Comparison of ENCODE assay signal across 8 cellular contexts in genomic region chr3:161371441-161372320, GRCh38. TPM values are rescaled to one million over a fixed set of nuclear protein-coding genes. Genes with fewer than 3 reads are reported as not detected.
DNase-seq lines count a peak whose midpoint lies in the region; ATAC-seq and TF ChIP-seq lines count a peak whose summit lies in the region.

Gene SPTSSB, minus strand, starts transcription at chr3:161371517. Its CDS starts 25,194 bp downstream, at chr3:161346323.

- POLR2A ChIA-PET in activated B cell treated with CpG ODN at 0.5 μM for 24 hours (lab: Charles Lee) = no interaction called here

- H4K20me1 ChIP-seq in DOHH2 (ENCODE audit: control insufficient read depth, insufficient read depth, low read depth, low read length) = no peaks in the 10 kb centered on the region

- H3K9me2 ChIP-seq in DOHH2 (replicated peaks; ENCODE audit: control insufficient read depth, low read length) = no peaks in the 10 kb centered on the region

- no peaks in the 10 kb centered on the region for H3K36me3 Mint-ChIP-seq in activated B cell treated with CpG ODN at 0.5 μM for 24 hours (ENCODE audit: low read depth)

- no peak within 1 kb of the TSS for H3K27ac Mint-ChIP-seq in activated B cell treated with CpG ODN at 0.5 μM for 24 hours

- peak; percentile 51 for ATAC-seq in GM21737 (IDR thresholded peaks at IDR 0.05; ENCODE audit: unreplicated experiment)
- ATAC-seq in activated B cell treated with CpG ODN at 0.5 μM for 24 hours (ENCODE audit: low read depth) = no peak

- no peak for TF ChIP-seq CTCF in DOHH2 (IDR thresholded peaks at IDR 0.05; ENCODE audit: low read depth, low read length, poor library complexity, severe bottlenecking)
- no peak for TF ChIP-seq CTCF in activated B cell treated with CpG ODN at 0.5 μM for 24 hours (IDR thresholded peaks at IDR 0.05)

- peak; percentile 16 for DNase-seq in M059J (ENCODE audit: low read depth)
- no peak for DNase-seq in activated B cell treated with CpG ODN at 0.5 μM for 24 hours
- DNase-seq in cerebellar cortex (ENCODE audit: low spot score) = peak; percentile 64
- peak; percentile 21 for DNase-seq in stimulated activated CD4-positive, alpha-beta T cell treated with anti-CD3 and anti-CD28 coated beads, Interleukin-1b, Interleukin-23, amount 100 ng/mL, for 48 hours
- DNase-seq in pons (ENCODE audit: low spot score) = no peak

- H3K36me3 ChIP-seq in DOHH2 (ENCODE audit: control insufficient read depth, low read length) = no peaks in the 10 kb centered on the region

- H3K27me3 ChIP-seq in DOHH2 (ENCODE audit: control insufficient read depth, low read length) (peaks cover 35% of the 10 kb centered on the region), layer of hippocampus (ENCODE audit: control insufficient read depth, insufficient read depth, low read length) (peaks cover 3% of the 10 kb centered on the region)

- intact Hi-C loops in activated B cell treated with CpG ODN at 0.5 μM for 24 hours (cut with micrococcal nuclease) = no loop called here

- H3K4me3 ChIP-seq in DOHH2 (ENCODE audit: low read length) = no peak within 1 kb of the TSS

- H3K4me1 Mint-ChIP-seq in activated B cell treated with CpG ODN at 0.5 μM for 24 hours = peaks cover 19% of the 10 kb centered on the region

- H3K4me3 Mint-ChIP-seq in activated B cell treated with CpG ODN at 0.5 μM for 24 hours = peak within 1 kb of the TSS; percentile 68

- H3K27me3 Mint-ChIP-seq in activated B cell treated with CpG ODN at 0.5 μM for 24 hours = peaks cover 60% of the 10 kb centered on the region

- H3F3A ChIP-seq in DOHH2 (ENCODE audit: control insufficient read depth, insufficient read depth) = no peaks in the 10 kb centered on the region

- H3K9me3 Mint-ChIP-seq in activated B cell treated with CpG ODN at 0.5 μM for 24 hours = no peaks in the 10 kb centered on the region

- peak within 1 kb of the TSS; percentile 12 for H3K4me2 ChIP-seq in DOHH2 (ENCODE audit: low read length)

- CTCF ChIA-PET in activated B cell treated with CpG ODN at 0.5 μM for 24 hours (lab: Charles Lee) = no interaction called here

- peaks cover 6% of the 10 kb centered on the region; the same call in 1 of the 2 replicates for H3K9me3 ChIP-seq in DOHH2 (ENCODE audit: control insufficient read depth, insufficient read depth, low read length)

- no peak within 1 kb of the TSS for H3K27ac ChIP-seq in DOHH2 (ENCODE audit: low read depth, low read length)
- peak within 1 kb of the TSS; percentile 42 for H3K27ac ChIP-seq in layer of hippocampus (ENCODE audit: low read depth, low read length)

- no peaks in the 10 kb centered on the region for H3K4me1 ChIP-seq in DOHH2 (ENCODE audit: control insufficient read depth, low read length)

- H3K79me2 ChIP-seq in DOHH2 (ENCODE audit: control insufficient read depth, low read length) = no peaks in the 10 kb centered on the region; the same call in 1 of the 2 replicates

RNA-seq across cellular contexts. Expression of gene SPTSSB, which starts in this region (rescaled TPM):
- not detected in 2 replicates for total RNA-seq in M059J (2014; rRNA removed; shearing (Covaris generic))
- total RNA-seq in activated B cell treated with CpG ODN at 0.5 μM for 24 hours = not detected in 2 replicates

Comparison
In these comparisons a context has a peak if more than half of its experiments do, and no peak if none do; other contexts are left out.
1. Peak in DNase-seq in M059J; RNA of the gene not detected or under 1 TPM.
2. DNase-seq: peak in cerebellar cortex (single experiment) and stimulated activated CD4-positive, alpha-beta T cell treated with anti-CD3 and anti-CD28 coated beads, Interleukin-1b, Interleukin-23, amount 100 ng/mL, for 48 hours (single experiment); none in activated B cell treated with CpG ODN at 0.5 μM for 24 hours (single experiment) and pons (single experiment).